4 cellular contexts compared by ENCODE assay signal in the genomic region with DNA sequence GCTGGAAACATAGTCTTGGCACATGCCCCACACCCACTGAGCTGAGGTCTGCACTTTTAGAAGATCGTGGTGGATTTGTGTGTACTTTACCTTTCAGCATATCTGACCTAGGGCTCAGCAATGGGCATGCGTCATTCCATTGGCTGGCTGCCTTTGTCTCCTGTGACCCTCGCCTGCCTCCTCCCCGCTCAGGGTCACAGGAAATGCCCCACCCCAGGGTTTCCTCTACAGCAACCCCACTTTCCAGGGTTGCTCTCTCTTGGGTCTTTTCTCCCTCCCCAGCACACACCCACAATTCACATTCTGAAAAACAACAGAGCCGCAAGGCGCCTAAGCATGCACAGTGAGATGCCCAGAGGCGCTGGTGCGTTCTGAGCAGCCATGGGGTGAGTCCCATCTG. TPM values are rescaled to one million over a fixed set of nuclear protein-coding genes. Genes with fewer than 3 reads are reported as not detected.
"Had no signal": no experiment of that assay in that cellular context is flagged by ENCODE, and none has a peak within 500 bp of the region (broad histone marks: within the 10 kb centered on the region; RNA-seq: fewer than 3 reads in every experiment).

No MANE protein-coding gene starts in this region.

RNA-seq across cellular contexts. Expression of a gene that starts 29.2 kb away (rescaled TPM):
- total RNA-seq: myocyte; naive thymus-derived CD8-positive, alpha-beta T cell; osteocyte; smooth muscle cell had no signal
